Comparison of ENCODE assay signal across 1 cellular context in genomic region chr3:141320399-141321108, GRCh38.
TF ChIP-seq lines count a peak whose summit lies in the region.

No MANE protein-coding gene starts in this region.

TF ChIP-seq in WTC11, 78 proteins besides CTCF, POLR2A, EP300 and RAD21 (continued from another document):
- TF ChIP-seq, protein P1, sequence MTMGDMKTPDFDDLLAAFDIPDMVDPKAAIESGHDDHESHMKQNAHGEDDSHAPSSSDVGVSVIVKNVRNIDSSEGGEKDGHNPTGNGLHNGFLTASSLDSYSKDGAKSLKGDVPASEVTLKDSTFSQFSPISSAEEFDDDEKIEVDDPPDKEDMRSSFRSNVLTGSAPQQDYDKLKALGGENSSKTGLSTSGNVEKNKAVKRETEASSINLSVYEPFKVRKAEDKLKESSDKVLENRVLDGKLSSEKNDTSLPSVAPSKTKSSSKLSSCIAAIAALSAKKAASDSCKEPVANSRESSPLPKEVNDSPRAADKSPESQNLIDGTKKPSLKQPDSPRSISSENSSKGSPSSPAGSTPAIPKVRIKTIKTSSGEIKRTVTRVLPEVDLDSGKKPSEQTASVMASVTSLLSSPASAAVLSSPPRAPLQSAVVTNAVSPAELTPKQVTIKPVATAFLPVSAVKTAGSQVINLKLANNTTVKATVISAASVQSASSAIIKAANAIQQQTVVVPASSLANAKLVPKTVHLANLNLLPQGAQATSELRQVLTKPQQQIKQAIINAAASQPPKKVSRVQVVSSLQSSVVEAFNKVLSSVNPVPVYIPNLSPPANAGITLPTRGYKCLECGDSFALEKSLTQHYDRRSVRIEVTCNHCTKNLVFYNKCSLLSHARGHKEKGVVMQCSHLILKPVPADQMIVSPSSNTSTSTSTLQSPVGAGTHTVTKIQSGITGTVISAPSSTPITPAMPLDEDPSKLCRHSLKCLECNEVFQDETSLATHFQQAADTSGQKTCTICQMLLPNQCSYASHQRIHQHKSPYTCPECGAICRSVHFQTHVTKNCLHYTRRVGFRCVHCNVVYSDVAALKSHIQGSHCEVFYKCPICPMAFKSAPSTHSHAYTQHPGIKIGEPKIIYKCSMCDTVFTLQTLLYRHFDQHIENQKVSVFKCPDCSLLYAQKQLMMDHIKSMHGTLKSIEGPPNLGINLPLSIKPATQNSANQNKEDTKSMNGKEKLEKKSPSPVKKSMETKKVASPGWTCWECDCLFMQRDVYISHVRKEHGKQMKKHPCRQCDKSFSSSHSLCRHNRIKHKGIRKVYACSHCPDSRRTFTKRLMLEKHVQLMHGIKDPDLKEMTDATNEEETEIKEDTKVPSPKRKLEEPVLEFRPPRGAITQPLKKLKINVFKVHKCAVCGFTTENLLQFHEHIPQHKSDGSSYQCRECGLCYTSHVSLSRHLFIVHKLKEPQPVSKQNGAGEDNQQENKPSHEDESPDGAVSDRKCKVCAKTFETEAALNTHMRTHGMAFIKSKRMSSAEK (CRISPR knock-in tag; IDR thresholded peaks at IDR 0.05; ENCODE audit: borderline replicate concordance) = no peak
- TF ChIP-seq FOXK1 (CRISPR knock-in tag; IDR thresholded peaks at IDR 0.05) = no peak
- TF ChIP-seq SMAD3 (CRISPR knock-in tag; IDR thresholded peaks at IDR 0.05; ENCODE audit: borderline replicate concordance) = no peak
- no peak for TF ChIP-seq PRRX2 (CRISPR knock-in tag; IDR thresholded peaks at IDR 0.05)
